25 cellular contexts compared by ENCODE assay signal in the genomic region with DNA sequence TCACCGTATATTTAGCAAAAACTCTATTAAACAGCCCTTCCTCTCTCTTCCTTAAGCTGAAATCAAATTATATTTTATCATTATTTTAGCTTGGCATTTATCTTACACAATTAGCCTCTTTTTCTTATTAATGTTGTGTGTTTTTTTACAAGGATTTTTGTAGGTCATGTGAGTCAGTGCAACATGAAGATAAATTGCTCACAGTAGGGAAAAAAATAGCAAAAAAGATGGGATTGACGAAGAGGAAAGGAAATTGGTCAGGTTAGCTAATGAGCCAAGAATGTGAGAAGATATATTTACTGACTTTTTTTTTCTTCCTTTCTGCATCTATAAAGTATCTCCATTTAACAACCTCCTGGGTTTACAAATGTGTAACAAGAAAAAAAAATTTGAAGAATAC.
DNase-seq lines count a peak whose midpoint lies in the region; ATAC-seq and TF ChIP-seq lines count a peak whose summit lies in the region.
"Had no signal": no experiment of that assay in that cellular context is flagged by ENCODE, and none has a peak within 500 bp of the region (broad histone marks: within the 10 kb centered on the region; RNA-seq: fewer than 3 reads in every experiment).

No MANE protein-coding gene starts in this region.

- H3K27ac ChIP-seq in caudate nucleus (ENCODE audit: low read depth, low read length), result no peak overlapping the region
- H3K27ac ChIP-seq: brain microvascular endothelial cell, coronary artery, heart left ventricle, pancreas had no signal

- no peak overlapping the region for H3K4me3 ChIP-seq in choroid plexus epithelial cell (ENCODE audit: low read depth, low read length)
- H3K4me3 ChIP-seq: coronary artery, heart left ventricle, pancreas had no signal

- POLR2A ChIA-PET in T-cell (lab: Charles Lee), result no interaction called here

- H3K27me3 Mint-ChIP-seq in T-cell, result no peaks in the 10 kb centered on the region
- H3K27me3 Mint-ChIP-seq: activated CD4-positive, alpha-beta memory T cell treated with anti-CD3 and anti-CD28 coated beads, Interleukin-2, amount 10 ng/mL, durations not matched to agents 7 days and 5 days; CD8-positive, alpha-beta memory T cell; natural killer cell treated with Interleukin-12 subunit alpha and Interleukin-12 subunit beta and Interleukin-15 and Interleukin-18, amount 100 ng/mL, for 72 hours had no signal

- DNase-seq in Daoy (ENCODE audit: low read depth) (peak; percentile 3), LHCN-M2 (ENCODE audit: low read depth) (peak; percentile 68), choroid plexus epithelial cell (ENCODE audit: low read depth) (peak; percentile 42), omental fat pad (ENCODE audit: low spot score) (no peak), T-cell (no peak), NCI-H1417 treated with DMSO at 0.1 percent for 48 hours (lab: John Stamatoyannopoulos, UW) (no peak), caudate nucleus (lab: John Stamatoyannopoulos, UW) (no peak), COR-L47 (lab: John Stamatoyannopoulos, UW) (no peak)
- DNase-seq: activated CD4-positive, alpha-beta memory T cell treated with anti-CD3 and anti-CD28 coated beads, Interleukin-2, amount 10 ng/mL, durations not matched to agents 7 days and 5 days; activated CD4-positive, CD25-positive, alpha-beta regulatory T cell; activated effector memory CD4-positive, alpha-beta T cell treated with anti-CD3 and anti-CD28 coated beads, Interleukin-2, amount 50 U/mL, for 16 hours; activated T-cell treated with anti-CD3 and anti-CD28 coated beads for 4 hours; brain microvascular endothelial cell; CD8-positive, alpha-beta memory T cell; DMS53; heart left ventricle; NCI-H2171; NCI-H526; pancreas; right cardiac atrium; stimulated activated CD8-positive, alpha-beta memory T cell treated with anti-CD3 and anti-CD28 coated beads, Interleukin-4, amount 100 ng/mL, for 48 hours; T1000 had no signal

- peak; percentile 66 for ATAC-seq in omental fat pad (ENCODE audit: low FRiP score)
- ATAC-seq in T-cell (replicated peaks in 1 of 4), result no peak
- ATAC-seq: heart left ventricle; left lobe of liver; natural killer cell treated with Interleukin-12 subunit alpha and Interleukin-12 subunit beta and Interleukin-15 and Interleukin-18, amount 100 ng/mL, for 72 hours; pancreas; right cardiac atrium had no signal

- no peaks in the 10 kb centered on the region for H3K4me1 Mint-ChIP-seq in T-cell
- H3K4me1 Mint-ChIP-seq: activated CD4-positive, alpha-beta memory T cell treated with anti-CD3 and anti-CD28 coated beads, Interleukin-2, amount 10 ng/mL, durations not matched to agents 7 days and 5 days; CD8-positive, alpha-beta memory T cell had no signal

- TF ChIP-seq CTCF in choroid plexus epithelial cell (conservative IDR thresholded peaks at IDR 0.05; ENCODE audit: low read depth, low read length) (no peak), omental fat pad (IDR thresholded peaks at IDR 0.05) (no peak)

- no peak overlapping the region for H3K4me3 Mint-ChIP-seq in T-cell
- H3K4me3 Mint-ChIP-seq: activated CD4-positive, alpha-beta memory T cell treated with anti-CD3 and anti-CD28 coated beads, Interleukin-2, amount 10 ng/mL, durations not matched to agents 7 days and 5 days; CD8-positive, alpha-beta memory T cell; natural killer cell treated with Interleukin-12 subunit alpha and Interleukin-12 subunit beta and Interleukin-15 and Interleukin-18, amount 100 ng/mL, for 72 hours had no signal

- no peak overlapping the region for H3K27ac Mint-ChIP-seq in T-cell
- H3K27ac Mint-ChIP-seq: activated CD4-positive, alpha-beta memory T cell treated with anti-CD3 and anti-CD28 coated beads, Interleukin-2, amount 10 ng/mL, durations not matched to agents 7 days and 5 days; CD8-positive, alpha-beta memory T cell; natural killer cell treated with Interleukin-12 subunit alpha and Interleukin-12 subunit beta and Interleukin-15 and Interleukin-18, amount 100 ng/mL, for 72 hours had no signal

- CTCF ChIA-PET in T-cell (lab: Charles Lee), result interaction anchor here in 1 of 2 donors (0.6 kb wide), 1 partner anchor 25 kb away, joined by 5 read pairs; no protein-coding TSS in a partner anchor

- peaks cover 4 to 18% (median 14%) of the 10 kb centered on the region in 3 donors for H3K9me3 Mint-ChIP-seq in T-cell

- no peaks in the 10 kb centered on the region for H3K36me3 Mint-ChIP-seq in T-cell
- H3K36me3 Mint-ChIP-seq: CD8-positive, alpha-beta memory T cell; natural killer cell treated with Interleukin-12 subunit alpha and Interleukin-12 subunit beta and Interleukin-15 and Interleukin-18, amount 100 ng/mL, for 72 hours had no signal

Comparison
In these comparisons a context has a peak if more than half of its experiments do, and no peak if none do; other contexts are left out.
1. DNase-seq: peak in Daoy (single experiment), LHCN-M2 (single experiment) and choroid plexus epithelial cell (single experiment); none in omental fat pad (single experiment), T-cell (0 of 34), NCI-H1417 treated with DMSO at 0.1 percent for 48 hours (single experiment), caudate nucleus (0 of 61) and COR-L47 (single experiment).